8 cellular contexts compared by ENCODE assay signal in the genomic region with DNA sequence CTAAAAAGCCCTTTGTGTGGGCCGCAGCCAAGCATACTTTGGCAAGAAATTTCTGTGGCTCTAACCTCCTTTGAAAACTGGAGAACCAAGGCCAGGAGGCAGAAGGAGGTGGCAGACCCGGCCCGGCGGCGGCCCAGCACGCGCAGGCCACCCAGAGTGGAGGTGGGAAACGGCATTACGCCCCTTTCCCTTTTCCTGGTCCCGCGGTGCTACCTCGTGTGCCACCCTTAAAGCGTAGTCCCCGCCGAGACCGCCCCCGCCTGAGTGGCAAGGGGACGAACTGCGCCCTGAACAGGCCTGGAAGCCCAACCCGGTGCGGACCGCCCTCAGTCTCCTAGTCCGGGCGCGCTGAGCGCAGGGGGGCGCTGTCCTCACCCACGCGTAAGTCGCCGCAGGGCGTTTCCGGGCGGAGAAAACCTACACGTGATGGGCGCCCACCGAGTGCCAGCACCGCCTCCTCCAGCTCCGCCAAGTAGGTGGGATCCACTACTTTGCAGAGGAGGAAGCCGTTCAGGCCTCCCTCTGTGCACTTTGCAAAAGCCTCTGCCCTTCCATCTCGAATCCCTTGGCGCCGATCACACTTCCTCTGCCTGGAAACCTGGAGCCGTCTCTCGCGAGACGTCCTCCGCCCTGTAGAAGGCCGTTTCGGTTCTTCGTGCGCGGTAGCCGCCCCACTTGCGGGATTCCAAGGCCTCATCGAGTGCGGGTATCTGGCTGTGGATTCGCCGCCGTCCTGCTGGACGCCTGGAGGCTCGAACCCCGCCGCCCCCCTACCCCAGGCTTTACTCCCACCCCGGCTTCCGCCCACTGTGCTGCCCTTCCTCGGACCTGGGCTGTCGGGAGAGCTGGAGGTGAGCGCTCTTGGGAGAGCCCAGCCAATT. TPM values are rescaled to one million over a fixed set of nuclear protein-coding genes. Genes with fewer than 3 reads are reported as not detected.
DNase-seq lines count a peak whose midpoint lies in the region; ATAC-seq lines count a peak whose summit lies in the region.

ACCS (plus strand) TSS at position 420 of the 881 bp plus-strand sequence. CDS start 1,358 bp downstream, outside the sequence.

- peak; percentile 96 for ATAC-seq in GM21360 (IDR thresholded peaks at IDR 0.05; ENCODE audit: unreplicated experiment)
- peak; percentile 94 for ATAC-seq in esophagus mucosa

- peak within 1 kb of the TSS; percentile 94 for H3K27ac ChIP-seq in muscle layer of colon (ENCODE audit: low read depth, low read length)

- DNase-seq in COR-L47 (lab: John Stamatoyannopoulos, UW) = peak; percentile 90
- peak; percentile 72 for DNase-seq in HS-5 (ENCODE audit: low read depth)
- peak; percentile 96 for DNase-seq in OCI-M1 (lab: John Stamatoyannopoulos, UW)
- peak; percentile 87 to 90 for DNase-seq in activated T-cell treated with anti-CD3 and anti-CD28 coated beads, Interleukin-2, amount 50 U/mL, for 48 hours
- peak; percentile 74 to 84 for DNase-seq in stimulated activated CD8-positive, alpha-beta memory T cell treated with anti-CD3 and anti-CD28 coated beads, Interleukin-7, amount 100 ng/mL, for 1 hour (ENCODE audit: low read depth in 2 of 2)

- H3K9ac ChIP-seq in muscle layer of colon (ENCODE audit: low read length) = peak within 1 kb of the TSS; percentile 80

- H3K27me3 ChIP-seq in muscle layer of colon (ENCODE audit: control insufficient read depth in 1 of 2, insufficient read depth in 2 of 2, low read length in 2 of 2) = no peaks in the 10 kb centered on the region

- H3K4me1 ChIP-seq in muscle layer of colon (ENCODE audit: insufficient read depth, low read length) = peaks cover 11% of the 10 kb centered on the region

- H3K9me3 ChIP-seq in muscle layer of colon (ENCODE audit: low read length) = no peaks in the 10 kb centered on the region

- peaks cover 10% of the 10 kb centered on the region for H3K36me3 ChIP-seq in muscle layer of colon (ENCODE audit: insufficient read depth, low read length)

- peak within 1 kb of the TSS; percentile 70 to 89 for H3K4me3 ChIP-seq in muscle layer of colon (ENCODE audit: low read depth in 1 of 2, low read length in 2 of 2)

RNA-seq across cellular contexts. Expression of gene ACCS, which starts in this region (rescaled TPM):
- 5.9 TPM for total RNA-seq in esophagus mucosa

Comparison
In these comparisons a context has a peak if more than half of its experiments do, and no peak if none do; other contexts are left out.
1. Peak in every context shown above with its lines: DNase-seq, ATAC-seq, H3K4me3 ChIP-seq and H3K27ac ChIP-seq.